8 cellular contexts compared by ENCODE assay signal in genomic region chr12:53232641-53233538, GRCh38. TPM values are rescaled to one million over a fixed set of nuclear protein-coding genes. Genes with fewer than 3 reads are reported as not detected.
DNase-seq lines count a peak whose midpoint lies in the region; ATAC-seq and TF ChIP-seq lines count a peak whose summit lies in the region.

No MANE protein-coding gene starts in this region.

- H3K4me1 ChIP-seq in PC-9 (replicated peaks; ENCODE audit: insufficient read depth) (peaks cover 59% of the 10 kb centered on the region), stomach smooth muscle (ENCODE audit: control insufficient read depth, insufficient read depth, low read length) (peaks cover 49% of the 10 kb centered on the region)

- POLR2A ChIA-PET in PC-9 (lab: Charles Lee; ENCODE audit: unreplicated experiment) = interaction anchor here (0.6 kb wide), 1 partner anchor 655 kb away, joined by 3 read pairs; no protein-coding TSS in a partner anchor

- ATAC-seq in Right ventricle myocardium inferior = peak; percentile 74

- TSS peak; percentile 64 for BruUV-seq in PC-9 (replicated peaks; lab: Mats Ljungman, UMichigan)

- in situ Hi-C loops in T47D (cut with HindIII; ENCODE audit: low pct_unique_long_range_greater_than_20kb, low sequenced_read_pairs) = no loop called here

- H3K4me3 ChIP-seq in PC-9 = peak overlapping the region; percentile 47; the same call in 1 of the 2 replicates
- H3K4me3 ChIP-seq in stomach smooth muscle (ENCODE audit: low read length in 2 of 2) = peak overlapping the region; percentile 55 to 78

- CTCF ChIA-PET in PC-9 (lab: Charles Lee) = no interaction called here

- peak overlapping the region; percentile 78; the same call in 1 of the 2 replicates for H2AFZ ChIP-seq in PC-9

- no peaks in the 10 kb centered on the region for H3K9me3 ChIP-seq in PC-9 (ENCODE audit: insufficient read depth, low read depth)
- H3K9me3 ChIP-seq in stomach smooth muscle (ENCODE audit: control insufficient read depth in 2 of 2, low read length in 2 of 2) = no peaks in the 10 kb centered on the region

- H3F3A ChIP-seq in PC-9 (ENCODE audit: insufficient read depth, low read depth) = peaks cover 33% of the 10 kb centered on the region

- H4K20me1 ChIP-seq in PC-9 (ENCODE audit: insufficient read depth) = no peaks in the 10 kb centered on the region

- peak; percentile 81 for DNase-seq in Right ventricle myocardium inferior (ENCODE audit: missing footprints)
- DNase-seq in cardiac septum (ENCODE audit: low spot score) = no peak
- peak; percentile 54 to 69 for DNase-seq in PC-9
- peak; percentile 88 to 90 for DNase-seq in T47D (ENCODE audit: low read depth in 1 of 2, low spot score in 1 of 2)
- peak; percentile 45 for DNase-seq in kidney tubule cell (ENCODE audit: low spot score)
- DNase-seq in NCI-H82 treated with DMSO at 0.1 percent for 48 hours (lab: John Stamatoyannopoulos, UW; ENCODE audit: unreplicated experiment) = no peak
- DNase-seq in NCI-H2029 (lab: John Stamatoyannopoulos, UW) = no peak

- H3K79me2 ChIP-seq in PC-9 (ENCODE audit: low read depth) = peaks cover 32% of the 10 kb centered on the region

- H3K27me3 ChIP-seq in PC-9 (ENCODE audit: insufficient read depth, low read depth) (no peaks in the 10 kb centered on the region), stomach smooth muscle (ENCODE audit: control insufficient read depth in 1 of 2, insufficient read depth in 2 of 2, low read length in 2 of 2) (no peaks in the 10 kb centered on the region)

- H3K27ac ChIP-seq in PC-9 (peak overlapping the region; percentile 71), stomach smooth muscle (ENCODE audit: low read length) (peak overlapping the region; percentile 87)

- H3K9ac ChIP-seq in stomach smooth muscle (ENCODE audit: low read length in 2 of 2) = peak overlapping the region; percentile 31 to 69

- no peaks in the 10 kb centered on the region for H3K9me2 ChIP-seq in PC-9 (ENCODE audit: insufficient read depth)

- peak overlapping the region; percentile 78 for H3K4me2 ChIP-seq in PC-9

- peaks cover 10% of the 10 kb centered on the region; the same call in 1 of the 2 replicates for H3K36me3 ChIP-seq in PC-9 (ENCODE audit: low read depth)
- no peaks in the 10 kb centered on the region for H3K36me3 ChIP-seq in stomach smooth muscle (ENCODE audit: control insufficient read depth in 2 of 2, insufficient read depth in 2 of 2, low read length in 2 of 2)

- no peak; the same call in 1 of the 2 replicates for TF ChIP-seq CTCF in PC-9 (conservative IDR thresholded peaks at IDR 0.05)

- intact Hi-C loops in Right ventricle myocardium inferior (cut with DNase I) = no loop called here
- intact Hi-C loops in cardiac septum (cut with DNase I) = no loop called here
- intact Hi-C loops in PC-9 (cut with micrococcal nuclease; ENCODE audit: unreplicated experiment) = loop anchor here (1.0 kb wide), 1 partner anchor 18 kb away; no protein-coding TSS in a partner anchor

RNA-seq across cellular contexts. Expression of gene RARG, which starts 0.9 kb away (rescaled TPM):
- total RNA-seq in Right ventricle myocardium inferior = 18.2 TPM
- 21.2 TPM for total RNA-seq in cardiac septum
- 118 and 124 TPM in 2 replicates for total RNA-seq in PC-9 (2021)

RNA-seq across cellular contexts. Expression of gene ITGB7, which starts 25.8 kb away (rescaled TPM):
- total RNA-seq in Right ventricle myocardium inferior (0.76 TPM), cardiac septum (1.4 TPM), PC-9 (2021) (2.4 and 3.3 TPM in 2 replicates)

RNA-seq across cellular contexts. Expression of gene ESPL1, which starts 35.2 kb away (rescaled TPM):
- 0.97 TPM for total RNA-seq in Right ventricle myocardium inferior
- total RNA-seq in cardiac septum = 0.16 TPM
- total RNA-seq in PC-9 (2021) = 37.4 and 42.0 TPM in 2 replicates

RNA-seq across cellular contexts. Expression of gene CSAD, which starts 52.2 kb away (rescaled TPM):
- total RNA-seq in Right ventricle myocardium inferior = 10.8 TPM
- 16.5 TPM for total RNA-seq in cardiac septum
- 33.1 and 49.0 TPM in 2 replicates for total RNA-seq in PC-9 (2021)

RNA-seq across cellular contexts. Expression of gene ZNF740, which starts 52.4 kb away (rescaled TPM):
- 31.5 TPM for total RNA-seq in Right ventricle myocardium inferior
- 19.2 TPM for total RNA-seq in cardiac septum
- 48.3 and 65.8 TPM in 2 replicates for total RNA-seq in PC-9 (2021)

Comparison
In these comparisons a context has a peak if more than half of its experiments do, and no peak if none do; other contexts are left out.
1. DNase-seq: peak in Right ventricle myocardium inferior (single experiment), PC-9 (2 of 2), T47D (2 of 2) and kidney tubule cell (single experiment); none in cardiac septum (single experiment), NCI-H82 treated with DMSO at 0.1 percent for 48 hours (single experiment) and NCI-H2029 (single experiment).
2. RNA of gene ESPL1, which starts 35.2 kb away (total RNA-seq): 37.4 to 42.0 TPM in PC-9; 0.97 TPM in Right ventricle myocardium inferior (single experiment) and 0.16 TPM in cardiac septum (single experiment); every median in the first group is over 10 times any median in the second.